In genomic region chr2:77458216-77458615, GRCh38 we compare ENCODE assay signal across 19 cellular contexts.
"Had no signal": no experiment of that assay in that cellular context is flagged by ENCODE, and none has a peak within 500 bp of the region (broad histone marks: within the 10 kb centered on the region; RNA-seq: fewer than 3 reads in every experiment).

No MANE protein-coding gene starts in this region.

- H3K27me3 ChIP-seq: colonic mucosa, esophagus squamous epithelium, gastroesophageal sphincter, neutrophil, stomach had no signal

- H3K27ac Mint-ChIP-seq: naive thymus-derived CD4-positive, alpha-beta T cell had no signal

- H3K9me3 ChIP-seq: colonic mucosa, esophagus squamous epithelium, gastroesophageal sphincter, lower lobe of right lung, neutrophil, stomach, thoracic aorta had no signal

- H3K4me1 Mint-ChIP-seq: naive thymus-derived CD4-positive, alpha-beta T cell had no signal

- H3K27ac ChIP-seq: colonic mucosa, esophagus squamous epithelium, gastroesophageal sphincter, lower lobe of right lung, neutrophil, stomach, thoracic aorta had no signal

- H3K4me3 Mint-ChIP-seq: naive thymus-derived CD4-positive, alpha-beta T cell had no signal

- H3K4me3 ChIP-seq: colonic mucosa, esophagus squamous epithelium, gastroesophageal sphincter, lower lobe of right lung, stomach, thoracic aorta had no signal

- H3K36me3 ChIP-seq: colonic mucosa, esophagus squamous epithelium, gastroesophageal sphincter, lower lobe of right lung, neutrophil, stomach, thoracic aorta had no signal

- ATAC-seq: gastroesophageal sphincter; left lobe of liver; lower lobe of right lung; naive thymus-derived CD4-positive, alpha-beta T cell had no signal

- DNase-seq: cerebellar nuclear complex; colonic mucosa; dermis blood vessel endothelial cell; esophagus squamous epithelium; foreskin fibroblast; kidney glomerular epithelial cell; lower lobe of right lung; mesenchymal stem cell; naive thymus-derived CD4-positive, alpha-beta T cell; right cardiac atrium; small intestine; stimulated activated CD4-positive, alpha-beta T cell treated with anti-CD3 and anti-CD28 coated beads, Interleukin-12 subunit alpha, Interleukin-12 subunit beta, amount 100 ng/mL, for 4 hours; stimulated activated naive CD4-positive, alpha-beta T cell; stomach; trophoblast cell had no signal

- H3K27me3 Mint-ChIP-seq: naive thymus-derived CD4-positive, alpha-beta T cell had no signal

- H3K4me1 ChIP-seq: colonic mucosa, esophagus squamous epithelium, gastroesophageal sphincter, lower lobe of right lung, stomach had no signal
